ENCODE assay signal across 1 cellular context in the genomic region with DNA sequence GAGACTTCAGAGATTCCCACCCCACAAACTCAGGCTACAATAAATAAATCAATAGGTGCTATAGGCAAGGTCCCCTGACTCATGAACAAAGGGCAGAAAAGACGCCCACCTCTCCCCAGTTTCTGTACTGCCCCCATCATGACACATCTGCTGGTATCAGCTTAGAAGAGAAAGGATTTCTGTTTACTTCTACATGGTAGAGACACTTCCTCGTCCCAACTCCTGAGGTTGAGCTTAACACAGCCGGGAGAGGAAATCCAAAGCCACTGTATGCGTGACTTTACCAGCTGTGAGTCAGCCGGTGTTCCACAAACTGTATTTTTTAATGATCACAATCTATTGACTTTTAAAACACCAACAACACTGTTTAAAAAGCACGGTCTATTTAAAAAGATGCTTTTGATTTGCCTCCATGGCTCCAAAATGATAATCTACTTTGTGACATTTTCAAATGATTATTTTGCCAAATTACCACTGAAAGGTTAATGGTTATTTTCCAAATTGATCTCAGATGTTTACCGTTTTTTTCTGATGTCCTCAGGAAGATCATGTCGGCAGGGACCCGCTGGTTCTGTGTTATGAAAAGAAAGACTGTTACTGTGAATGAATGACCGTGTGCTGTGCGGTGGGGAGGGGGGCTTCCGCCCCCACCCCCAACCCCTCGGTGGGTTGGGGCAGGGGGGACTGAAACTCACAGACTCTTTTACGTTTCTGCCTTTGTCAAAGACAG.
TF ChIP-seq lines count a peak whose summit lies in the region.

No MANE protein-coding gene starts in this region.

TF ChIP-seq in SK-N-SH treated with all-trans-retinoic acid at 6 μM for 48 hours, 23 proteins besides CTCF, POLR2A, EP300 and RAD21 (continued from another document):
- TF ChIP-seq, protein P1, sequence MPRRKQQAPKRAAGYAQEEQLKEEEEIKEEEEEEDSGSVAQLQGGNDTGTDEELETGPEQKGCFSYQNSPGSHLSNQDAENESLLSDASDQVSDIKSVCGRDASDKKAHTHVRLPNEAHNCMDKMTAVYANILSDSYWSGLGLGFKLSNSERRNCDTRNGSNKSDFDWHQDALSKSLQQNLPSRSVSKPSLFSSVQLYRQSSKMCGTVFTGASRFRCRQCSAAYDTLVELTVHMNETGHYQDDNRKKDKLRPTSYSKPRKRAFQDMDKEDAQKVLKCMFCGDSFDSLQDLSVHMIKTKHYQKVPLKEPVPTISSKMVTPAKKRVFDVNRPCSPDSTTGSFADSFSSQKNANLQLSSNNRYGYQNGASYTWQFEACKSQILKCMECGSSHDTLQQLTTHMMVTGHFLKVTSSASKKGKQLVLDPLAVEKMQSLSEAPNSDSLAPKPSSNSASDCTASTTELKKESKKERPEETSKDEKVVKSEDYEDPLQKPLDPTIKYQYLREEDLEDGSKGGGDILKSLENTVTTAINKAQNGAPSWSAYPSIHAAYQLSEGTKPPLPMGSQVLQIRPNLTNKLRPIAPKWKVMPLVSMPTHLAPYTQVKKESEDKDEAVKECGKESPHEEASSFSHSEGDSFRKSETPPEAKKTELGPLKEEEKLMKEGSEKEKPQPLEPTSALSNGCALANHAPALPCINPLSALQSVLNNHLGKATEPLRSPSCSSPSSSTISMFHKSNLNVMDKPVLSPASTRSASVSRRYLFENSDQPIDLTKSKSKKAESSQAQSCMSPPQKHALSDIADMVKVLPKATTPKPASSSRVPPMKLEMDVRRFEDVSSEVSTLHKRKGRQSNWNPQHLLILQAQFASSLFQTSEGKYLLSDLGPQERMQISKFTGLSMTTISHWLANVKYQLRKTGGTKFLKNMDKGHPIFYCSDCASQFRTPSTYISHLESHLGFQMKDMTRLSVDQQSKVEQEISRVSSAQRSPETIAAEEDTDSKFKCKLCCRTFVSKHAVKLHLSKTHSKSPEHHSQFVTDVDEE (CRISPR knock-in tag; IDR thresholded peaks at IDR 0.05), result peak; percentile 55; the same call in 1 of the 2 replicates
- TF ChIP-seq ESRRG (CRISPR knock-in tag; IDR thresholded peaks at IDR 0.05), result 0 out of 2 replicates have a peak, but pooled peaks have one; percentile 18
- TF ChIP-seq, protein P2, sequence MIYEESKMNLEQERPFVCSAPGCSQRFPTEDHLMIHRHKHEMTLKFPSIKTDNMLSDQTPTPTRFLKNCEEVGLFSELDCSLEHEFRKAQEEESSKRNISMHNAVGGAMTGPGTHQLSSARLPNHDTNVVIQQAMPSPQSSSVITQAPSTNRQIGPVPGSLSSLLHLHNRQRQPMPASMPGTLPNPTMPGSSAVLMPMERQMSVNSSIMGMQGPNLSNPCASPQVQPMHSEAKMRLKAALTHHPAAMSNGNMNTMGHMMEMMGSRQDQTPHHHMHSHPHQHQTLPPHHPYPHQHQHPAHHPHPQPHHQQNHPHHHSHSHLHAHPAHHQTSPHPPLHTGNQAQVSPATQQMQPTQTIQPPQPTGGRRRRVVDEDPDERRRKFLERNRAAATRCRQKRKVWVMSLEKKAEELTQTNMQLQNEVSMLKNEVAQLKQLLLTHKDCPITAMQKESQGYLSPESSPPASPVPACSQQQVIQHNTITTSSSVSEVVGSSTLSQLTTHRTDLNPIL (CRISPR knock-in tag; IDR thresholded peaks at IDR 0.05; ENCODE audit: low read depth), result no peak
TF ChIP-seq in SK-N-SH treated with all-trans-retinoic acid at 6 μM for 48 hours: peak in this region for 3.
